ENCODE assay signal across 16 cellular contexts in genomic region chr2:85312404-85312803, GRCh38. TPM values are rescaled to one million over a fixed set of nuclear protein-coding genes. Genes with fewer than 3 reads are reported as not detected.
DNase-seq lines count a peak whose midpoint lies in the region; TF ChIP-seq lines count a peak whose summit lies in the region.
"Had no signal": no experiment of that assay in that cellular context is flagged by ENCODE, and none has a peak within 500 bp of the region (broad histone marks: within the 10 kb centered on the region; RNA-seq: fewer than 3 reads in every experiment).

No MANE protein-coding gene starts in this region.

- no peaks in the 10 kb centered on the region for H3K9me3 Mint-ChIP-seq in activated T-cell treated with anti-CD3 and anti-CD28 coated beads, Interleukin-2, amount 50 U/mL, for 24 hours
- H3K9me3 Mint-ChIP-seq: activated naive CD8-positive, alpha-beta T cell treated with anti-CD3 and anti-CD28 coated beads, Interleukin-2, amount 10 ng/mL, durations not matched to agents 7 days and 5 days; natural killer cell had no signal

- no peak overlapping the region for H3K27ac ChIP-seq in brain microvascular endothelial cell
- H3K27ac ChIP-seq: left lung, tibial nerve had no signal

- no peak overlapping the region for H3K27ac Mint-ChIP-seq in activated T-cell treated with anti-CD3 and anti-CD28 coated beads, Interleukin-2, amount 50 U/mL, for 24 hours
- H3K27ac Mint-ChIP-seq: activated naive CD8-positive, alpha-beta T cell treated with anti-CD3 and anti-CD28 coated beads, Interleukin-2, amount 10 ng/mL, durations not matched to agents 7 days and 5 days had no signal

- no peak for TF ChIP-seq CTCF in AG10803 (conservative IDR thresholded peaks at IDR 0.05; ENCODE audit: low read length)
- no peak for TF ChIP-seq CTCF in brain microvascular endothelial cell (IDR thresholded peaks at IDR 0.05; ENCODE audit: low read depth, low read length, missing control alignments)

- H3K4me3 ChIP-seq in AG10803 (ENCODE audit: low read length) (no peak overlapping the region), brain microvascular endothelial cell (ENCODE audit: low read depth, low read length) (no peak overlapping the region)
- H3K4me3 ChIP-seq: left lung, tibial nerve had no signal

- no peak overlapping the region for H3K4me3 Mint-ChIP-seq in activated T-cell treated with anti-CD3 and anti-CD28 coated beads, Interleukin-2, amount 50 U/mL, for 24 hours
- H3K4me3 Mint-ChIP-seq: activated naive CD8-positive, alpha-beta T cell treated with anti-CD3 and anti-CD28 coated beads, Interleukin-2, amount 10 ng/mL, durations not matched to agents 7 days and 5 days; natural killer cell had no signal

- no peaks in the 10 kb centered on the region for H3K27me3 Mint-ChIP-seq in activated T-cell treated with anti-CD3 and anti-CD28 coated beads, Interleukin-2, amount 50 U/mL, for 24 hours
- H3K27me3 Mint-ChIP-seq: activated naive CD8-positive, alpha-beta T cell treated with anti-CD3 and anti-CD28 coated beads, Interleukin-2, amount 10 ng/mL, durations not matched to agents 7 days and 5 days had no signal

- DNase-seq in AG10803 (ENCODE audit: low read depth): peak; percentile 81
- peak; percentile 93 for DNase-seq in LHCN-M2 (ENCODE audit: low read depth)
- peak; percentile 61 for DNase-seq in brain microvascular endothelial cell
- peak; percentile 80 for DNase-seq in myocyte (ENCODE audit: low read depth)
- DNase-seq in DMS114 treated with DMSO at 0.1 percent for 48 hours (lab: John Stamatoyannopoulos, UW; ENCODE audit: unreplicated experiment): no peak
- DNase-seq in GM19238 (ENCODE audit: insufficient read length, low spot score): no peak
- no peak for DNase-seq in activated CD4-positive, alpha-beta T cell treated with anti-CD3 and anti-CD28 coated beads for 4 hours
- DNase-seq in activated T-cell treated with anti-CD3 and anti-CD28 coated beads, Interleukin-2, amount 50 U/mL, for 24 hours: no peak
- DNase-seq: activated CD8-positive, alpha-beta memory T cell treated with anti-CD3 and anti-CD28 coated beads, Interleukin-2, amount 50 U/mL, for 48 hours; activated naive CD8-positive, alpha-beta T cell treated with anti-CD3 and anti-CD28 coated beads, Interleukin-2, amount 10 ng/mL, durations not matched to agents 7 days and 5 days; left lung; natural killer cell; NCI-H1105; NCI-H446; T-helper 1 cell had no signal

- H3K4me1 Mint-ChIP-seq in activated T-cell treated with anti-CD3 and anti-CD28 coated beads, Interleukin-2, amount 50 U/mL, for 24 hours (ENCODE audit: low read depth): peaks cover 35% of the 10 kb centered on the region

- in situ Hi-C loops in brain microvascular endothelial cell (cut with HindIII; ENCODE audit: low pct_ligation_motif_present, low sequenced_read_pairs): no loop called here

- peaks cover 45% of the 10 kb centered on the region for H3K36me3 Mint-ChIP-seq in activated T-cell treated with anti-CD3 and anti-CD28 coated beads, Interleukin-2, amount 50 U/mL, for 24 hours (ENCODE audit: low read depth)

- no peaks in the 10 kb centered on the region for H3K27me3 ChIP-seq in brain microvascular endothelial cell (replicated peaks)
- H3K27me3 ChIP-seq: left lung, tibial nerve had no signal

- H3K36me3 ChIP-seq in brain microvascular endothelial cell (replicated peaks): peaks cover 5% of the 10 kb centered on the region

RNA-seq across cellular contexts. Expression of gene TGOLN2, which starts 15.4 kb away (rescaled TPM):
- total RNA-seq in LHCN-M2 (2014; rRNA removed) (114 and 115 TPM in 2 replicates), myocyte (78.3 and 88.1 TPM in 2 replicates)
- 56.3 TPM for polyA plus RNA-seq in LHCN-M2 (2012)
- polyA plus RNA-seq in myocyte (2012): 92.8 TPM

RNA-seq across cellular contexts. Expression of gene RETSAT, which starts 41.9 kb away (rescaled TPM):
- 52.3 and 61.3 TPM in 2 replicates for total RNA-seq in LHCN-M2 (2014; rRNA removed)
- 29.1 TPM for polyA plus RNA-seq in LHCN-M2 (2012)
- 37.4 and 39.9 TPM in 2 replicates for total RNA-seq in myocyte
- polyA plus RNA-seq in myocyte (2012): 47.2 TPM

RNA-seq across cellular contexts. Expression of gene ELMOD3, which starts 42.2 kb away (rescaled TPM):
- total RNA-seq in LHCN-M2 (2014; rRNA removed) (20.4 and 22.6 TPM in 2 replicates), myocyte (19.4 and 28.6 TPM in 2 replicates)
- polyA plus RNA-seq in LHCN-M2 (2012): 11.2 TPM
- 23.8 TPM for polyA plus RNA-seq in myocyte (2012)

Comparison
In these comparisons a context has a peak if more than half of its experiments do, and no peak if none do; other contexts are left out.
1. DNase-seq: peak in AG10803 (single experiment), LHCN-M2 (single experiment), brain microvascular endothelial cell (single experiment) and myocyte (single experiment); none in DMS114 treated with DMSO at 0.1 percent for 48 hours (single experiment), GM19238 (single experiment), activated CD4-positive, alpha-beta T cell treated with anti-CD3 and anti-CD28 coated beads for 4 hours (0 of 2) and activated T-cell treated with anti-CD3 and anti-CD28 coated beads, Interleukin-2, amount 50 U/mL, for 24 hours (single experiment).